ENCODE assay signal across 8 cellular contexts in the genomic region with DNA sequence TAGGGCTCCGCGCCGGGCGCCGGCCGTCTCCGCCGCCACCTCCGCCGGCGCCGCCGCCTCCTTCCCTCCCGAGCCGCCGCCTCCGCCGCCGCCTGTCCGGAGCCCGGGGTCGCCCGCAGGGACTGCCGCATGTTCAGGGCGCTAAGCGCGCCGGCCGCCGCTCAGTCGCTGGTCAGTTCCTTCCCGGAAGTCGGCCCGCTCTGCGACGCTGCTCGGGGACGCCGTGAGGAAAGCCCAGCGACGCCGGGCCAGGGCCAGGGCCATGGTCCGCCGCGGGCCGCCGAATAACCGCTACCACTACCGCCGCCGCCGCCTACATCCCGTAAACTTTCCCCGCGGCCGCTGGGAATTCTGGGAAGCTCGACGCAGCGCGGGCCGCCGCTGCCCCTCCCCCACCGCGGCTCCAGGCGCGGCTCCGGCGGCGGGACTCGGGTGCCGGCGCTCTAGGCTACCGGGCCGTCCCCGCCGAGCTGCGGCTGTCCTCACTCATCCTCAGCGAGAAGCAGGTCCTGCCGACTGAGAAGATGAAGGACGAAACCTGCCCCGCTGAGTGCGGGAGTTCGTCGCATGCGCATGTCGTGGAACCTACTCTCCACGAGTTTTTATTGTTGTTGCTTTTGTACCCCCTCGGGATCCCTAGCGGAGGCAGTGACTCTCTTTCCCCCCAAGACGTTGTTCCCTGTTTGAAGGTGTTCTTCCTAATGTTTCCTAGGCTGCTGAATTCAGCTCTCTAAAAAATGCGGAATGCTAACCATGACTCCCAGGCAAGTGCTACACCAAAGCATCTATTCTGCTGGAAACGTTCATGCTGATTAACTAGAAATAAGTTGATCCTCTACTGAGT. TPM values are rescaled to one million over a fixed set of nuclear protein-coding genes. Genes with fewer than 3 reads are reported as not detected.
A peak's percentile ranks its signal among the peaks of the same experiment; 100 is the strongest.
DNase-seq lines count a peak whose midpoint lies in the region; ATAC-seq, FAIRE-seq and TF ChIP-seq lines count a peak whose summit lies in the region.

A gene (minus strand): TSS at position 299 of the 844 bp plus-strand sequence. CDS start 339 bp downstream, outside the sequence.

- DNase-seq in DMS53 (lab: John Stamatoyannopoulos, UW) (peak; percentile 87), RCC 7860 (ENCODE audit: low spot score) (peak; percentile 48), fibroblast of villous mesenchyme (ENCODE audit: low read depth) (peak; percentile 85), neural crest cell (ENCODE audit: low read depth, low spot score) (peak; percentile 79)
- DNase-seq in activated effector memory CD4-positive, alpha-beta T cell treated with anti-CD3 and anti-CD28 coated beads, Interleukin-2, amount 50 U/mL, for 16 hours: peak; percentile 82

- peak within 1 kb of the TSS; percentile 51 for H3K27ac Mint-ChIP-seq in neural crest cell (ENCODE audit: unreplicated experiment)

- TF ChIP-seq CTCF in fibroblast of villous mesenchyme (IDR thresholded peaks at IDR 0.05; ENCODE audit: insufficient read depth, low read depth, low read length) (no peak), neural crest cell (conservative IDR thresholded peaks at IDR 0.05) (no peak), subcutaneous adipose tissue (IDR thresholded peaks at IDR 0.05; ENCODE audit: low read depth) (no peak)

- H3K36me3 Mint-ChIP-seq in neural crest cell (ENCODE audit: low read depth): peaks cover 5% of the 10 kb centered on the region

- no peak; the same call in 1 of the 2 replicates for TF ChIP-seq EP300 in Ishikawa (IDR thresholded peaks at IDR 0.05; ENCODE audit: borderline replicate concordance)

- no peak for FAIRE-seq in RCC 7860 (lab: Jason Lieb, UNC)

- no peak within 1 kb of the TSS for H3K4me3 Mint-ChIP-seq in neural crest cell

- peak; percentile 56 for ATAC-seq in GM21526 (IDR thresholded peaks at IDR 0.05; ENCODE audit: low FRiP score, unreplicated experiment)

- H3K27me3 Mint-ChIP-seq in neural crest cell (ENCODE audit: low read depth): no peaks in the 10 kb centered on the region

- peaks cover 14% of the 10 kb centered on the region for H3K4me1 Mint-ChIP-seq in neural crest cell

- peak within 1 kb of the TSS; percentile 91 for H3K4me3 ChIP-seq in fibroblast of villous mesenchyme (ENCODE audit: low read depth, low read length)

- no peaks in the 10 kb centered on the region for H3K9me3 Mint-ChIP-seq in neural crest cell

- no peak for TF ChIP-seq RAD21 in Ishikawa (IDR thresholded peaks at IDR 0.05; ENCODE audit: low read depth)

TF ChIP-seq in Ishikawa, 13 proteins besides CTCF, POLR2A, EP300 and RAD21:
- TF ChIP-seq TCF12 (IDR thresholded peaks at IDR 0.05; ENCODE audit: low read depth) (peak; percentile 59), CEBPB (IDR thresholded peaks at IDR 0.05) (no peak), TAF1 (IDR thresholded peaks at IDR 0.05; ENCODE audit: low read depth) (peak; percentile 71; the same call in 1 of the 2 replicates), CREB1 (IDR thresholded peaks at IDR 0.05; ENCODE audit: low read depth) (no peak), TEAD4 (IDR thresholded peaks at IDR 0.05) (peak; percentile 34; the same call in 1 of the 2 replicates), FOXM1 (IDR thresholded peaks at IDR 0.05; ENCODE audit: borderline replicate concordance, low read depth) (no peak), EGR1 (IDR thresholded peaks at IDR 0.05) (no peak), YY1 (IDR thresholded peaks at IDR 0.05; ENCODE audit: low read depth) (0 out of 2 replicates have a peak, but pooled peaks have one; percentile 27), NFIC (IDR thresholded peaks at IDR 0.05) (no peak), ZBTB7A (IDR thresholded peaks at IDR 0.05; ENCODE audit: low read depth) (peak; percentile 35; the same call in 1 of the 2 replicates)
- TF ChIP-seq, protein P1, sequence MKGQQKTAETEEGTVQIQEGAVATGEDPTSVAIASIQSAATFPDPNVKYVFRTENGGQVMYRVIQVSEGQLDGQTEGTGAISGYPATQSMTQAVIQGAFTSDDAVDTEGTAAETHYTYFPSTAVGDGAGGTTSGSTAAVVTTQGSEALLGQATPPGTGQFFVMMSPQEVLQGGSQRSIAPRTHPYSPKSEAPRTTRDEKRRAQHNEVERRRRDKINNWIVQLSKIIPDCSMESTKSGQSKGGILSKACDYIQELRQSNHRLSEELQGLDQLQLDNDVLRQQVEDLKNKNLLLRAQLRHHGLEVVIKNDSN (IDR thresholded peaks at IDR 0.05): no peak
- TF ChIP-seq, protein P2, sequence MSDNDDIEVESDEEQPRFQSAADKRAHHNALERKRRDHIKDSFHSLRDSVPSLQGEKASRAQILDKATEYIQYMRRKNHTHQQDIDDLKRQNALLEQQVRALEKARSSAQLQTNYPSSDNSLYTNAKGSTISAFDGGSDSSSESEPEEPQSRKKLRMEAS (IDR thresholded peaks at IDR 0.05): peak; percentile 51

RNA-seq across cellular contexts. Expression of the gene that starts here (rescaled TPM):
- 33.8 and 53.5 TPM in 2 replicates for total RNA-seq in fibroblast of villous mesenchyme
- total RNA-seq in neural crest cell: 23.5 and 23.8 TPM in 2 replicates
- total RNA-seq in subcutaneous adipose tissue: 10 to 100 TPM; 42.5 to 77.8 (median 54.6) TPM

Comparison
In these comparisons a context has a peak if more than half of its experiments do, and no peak if none do; other contexts are left out.
1. Peak in every context shown above with its lines: DNase-seq, ATAC-seq and H3K4me3 ChIP-seq.